ENCODE assay signal across 1 cellular context in the genomic region with DNA sequence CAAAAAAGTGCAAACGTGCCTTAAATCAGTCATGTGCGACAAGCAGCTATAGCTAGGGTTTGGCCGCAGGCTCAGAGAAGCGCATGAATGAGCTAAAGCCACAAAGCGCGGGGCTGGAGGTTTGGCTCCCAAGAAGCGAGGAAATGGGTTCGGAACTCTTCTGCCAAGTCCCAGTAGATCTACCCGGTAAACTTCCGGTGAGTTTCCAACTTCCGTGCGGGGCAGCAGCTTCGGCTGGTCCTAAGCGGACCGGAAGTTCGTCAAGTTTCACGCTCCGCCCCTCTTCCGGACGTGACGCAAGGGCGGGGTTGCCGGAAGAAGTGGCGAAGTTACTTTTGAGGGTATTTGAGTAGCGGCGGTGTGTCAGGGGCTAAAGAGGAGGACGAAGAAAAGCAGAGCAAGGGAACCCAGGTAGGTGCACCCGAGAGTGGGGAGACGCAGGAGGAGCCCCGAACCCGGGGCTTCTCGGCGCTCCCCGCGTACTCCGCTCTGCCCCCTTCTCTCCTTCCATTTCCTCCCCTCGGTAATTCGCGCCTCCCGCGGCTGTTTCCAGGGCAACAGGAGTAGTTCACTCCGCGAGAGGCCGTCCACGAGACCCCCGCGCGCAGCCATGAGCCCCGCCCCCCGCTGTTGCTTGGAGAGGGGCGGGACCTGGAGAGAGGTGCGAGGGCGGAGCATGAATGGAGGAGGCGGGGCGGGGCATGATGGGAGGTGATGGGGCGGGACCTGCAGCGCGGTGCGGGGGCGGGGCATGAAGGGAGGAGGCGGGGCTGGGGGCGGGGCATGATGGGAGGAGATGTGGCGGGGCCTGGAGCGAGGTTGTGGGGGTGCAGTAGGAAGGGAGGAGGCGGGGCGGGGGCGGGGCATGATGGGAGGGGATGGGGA.
TF ChIP-seq lines count a peak whose summit lies in the region.

A gene (plus strand): TSS at position 292 of the 885 bp plus-strand sequence. CDS start 1,149 bp downstream, outside the sequence.

TF ChIP-seq in SK-N-SH, 30 proteins besides CTCF, POLR2A, EP300 and RAD21 (continued from another document):
- TF ChIP-seq, protein P1, sequence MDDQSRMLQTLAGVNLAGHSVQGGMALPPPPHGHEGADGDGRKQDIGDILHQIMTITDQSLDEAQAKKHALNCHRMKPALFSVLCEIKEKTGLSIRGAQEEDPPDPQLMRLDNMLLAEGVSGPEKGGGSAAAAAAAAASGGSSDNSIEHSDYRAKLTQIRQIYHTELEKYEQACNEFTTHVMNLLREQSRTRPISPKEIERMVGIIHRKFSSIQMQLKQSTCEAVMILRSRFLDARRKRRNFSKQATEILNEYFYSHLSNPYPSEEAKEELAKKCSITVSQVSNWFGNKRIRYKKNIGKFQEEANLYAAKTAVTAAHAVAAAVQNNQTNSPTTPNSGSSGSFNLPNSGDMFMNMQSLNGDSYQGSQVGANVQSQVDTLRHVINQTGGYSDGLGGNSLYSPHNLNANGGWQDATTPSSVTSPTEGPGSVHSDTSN (IDR thresholded peaks at IDR 0.05): no peak; the same call in 1 of the 2 replicates
- TF ChIP-seq TAF1 (IDR thresholded peaks at IDR 0.05; ENCODE audit: borderline replicate concordance, low read depth, low read length) (peak; percentile 85; the same call in 1 of the 2 replicates), EZH2phosphoT487 (IDR thresholded peaks at IDR 0.05; ENCODE audit: borderline replicate concordance, low read depth) (no peak), SMC3 (IDR thresholded peaks at IDR 0.05; ENCODE audit: low read depth, low read length) (no peak), POLR2AphosphoS5 (IDR thresholded peaks at IDR 0.05; ENCODE audit: low read depth, low read length) (peak; percentile 79), RXRA (IDR thresholded peaks at IDR 0.05; ENCODE audit: borderline replicate concordance, low read depth) (no peak), RFX5 (IDR thresholded peaks at IDR 0.05; ENCODE audit: low read length) (0 out of 2 replicates have a peak, but pooled peaks have one; percentile 69), MXI1 (IDR thresholded peaks at IDR 0.05; ENCODE audit: low read depth, low read length) (peak; percentile 18), SIN3A (IDR thresholded peaks at IDR 0.05; ENCODE audit: borderline replicate concordance, low read depth, low read length) (peak; percentile 86; the same call in 1 of the 2 replicates)
- TF ChIP-seq, protein P2, sequence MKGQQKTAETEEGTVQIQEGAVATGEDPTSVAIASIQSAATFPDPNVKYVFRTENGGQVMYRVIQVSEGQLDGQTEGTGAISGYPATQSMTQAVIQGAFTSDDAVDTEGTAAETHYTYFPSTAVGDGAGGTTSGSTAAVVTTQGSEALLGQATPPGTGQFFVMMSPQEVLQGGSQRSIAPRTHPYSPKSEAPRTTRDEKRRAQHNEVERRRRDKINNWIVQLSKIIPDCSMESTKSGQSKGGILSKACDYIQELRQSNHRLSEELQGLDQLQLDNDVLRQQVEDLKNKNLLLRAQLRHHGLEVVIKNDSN (IDR thresholded peaks at IDR 0.05; ENCODE audit: borderline replicate concordance, low read depth): peak; percentile 48; the same call in 1 of the 2 replicates
- TF ChIP-seq, protein P3, sequence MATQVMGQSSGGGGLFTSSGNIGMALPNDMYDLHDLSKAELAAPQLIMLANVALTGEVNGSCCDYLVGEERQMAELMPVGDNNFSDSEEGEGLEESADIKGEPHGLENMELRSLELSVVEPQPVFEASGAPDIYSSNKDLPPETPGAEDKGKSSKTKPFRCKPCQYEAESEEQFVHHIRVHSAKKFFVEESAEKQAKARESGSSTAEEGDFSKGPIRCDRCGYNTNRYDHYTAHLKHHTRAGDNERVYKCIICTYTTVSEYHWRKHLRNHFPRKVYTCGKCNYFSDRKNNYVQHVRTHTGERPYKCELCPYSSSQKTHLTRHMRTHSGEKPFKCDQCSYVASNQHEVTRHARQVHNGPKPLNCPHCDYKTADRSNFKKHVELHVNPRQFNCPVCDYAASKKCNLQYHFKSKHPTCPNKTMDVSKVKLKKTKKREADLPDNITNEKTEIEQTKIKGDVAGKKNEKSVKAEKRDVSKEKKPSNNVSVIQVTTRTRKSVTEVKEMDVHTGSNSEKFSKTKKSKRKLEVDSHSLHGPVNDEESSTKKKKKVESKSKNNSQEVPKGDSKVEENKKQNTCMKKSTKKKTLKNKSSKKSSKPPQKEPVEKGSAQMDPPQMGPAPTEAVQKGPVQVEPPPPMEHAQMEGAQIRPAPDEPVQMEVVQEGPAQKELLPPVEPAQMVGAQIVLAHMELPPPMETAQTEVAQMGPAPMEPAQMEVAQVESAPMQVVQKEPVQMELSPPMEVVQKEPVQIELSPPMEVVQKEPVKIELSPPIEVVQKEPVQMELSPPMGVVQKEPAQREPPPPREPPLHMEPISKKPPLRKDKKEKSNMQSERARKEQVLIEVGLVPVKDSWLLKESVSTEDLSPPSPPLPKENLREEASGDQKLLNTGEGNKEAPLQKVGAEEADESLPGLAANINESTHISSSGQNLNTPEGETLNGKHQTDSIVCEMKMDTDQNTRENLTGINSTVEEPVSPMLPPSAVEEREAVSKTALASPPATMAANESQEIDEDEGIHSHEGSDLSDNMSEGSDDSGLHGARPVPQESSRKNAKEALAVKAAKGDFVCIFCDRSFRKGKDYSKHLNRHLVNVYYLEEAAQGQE (IDR thresholded peaks at IDR 0.05; ENCODE audit: low read depth, low read length): peak; percentile 57; the same call in 1 of the 2 replicates
